Comparison of ENCODE assay signal across 8 cellular contexts in genomic region chr6:11372186-11372798, GRCh38.
DNase-seq lines count a peak whose midpoint lies in the region; ATAC-seq, FAIRE-seq and TF ChIP-seq lines count a peak whose summit lies in the region.
"Not testable (repeated sequence)": the region's sequence is repeated elsewhere in the genome, so short reads cannot be mapped to it uniquely, and the experiment has no call there.

No MANE protein-coding gene starts in this region.

- POLR2A ChIA-PET in HepG2 (lab: Yijun Ruan, JAX), result not testable (repeated sequence)

- not testable (repeated sequence) for H3K9me3 ChIP-seq in HepG2 (ENCODE audit: low read length); neutrophil

- not testable (repeated sequence) for FAIRE-seq in HepG2 (lab: Jason Lieb, UNC)

- peaks cover 64% of the 10 kb centered on the region for H3K4me1 ChIP-seq in HepG2 (ENCODE audit: insufficient read depth, low read length)
- H3K4me1 ChIP-seq in neutrophil (ENCODE audit: control insufficient read depth in 1 of 2, insufficient read depth in 1 of 2, low read depth in 1 of 2, low read length in 1 of 2), result peaks cover 64 to 92% of the 10 kb centered on the region in 2 experiments

- not testable (repeated sequence) for H3K27me3 ChIP-seq in HepG2 (ENCODE audit: control insufficient read depth in 1 of 2, insufficient read depth in 2 of 2, low read length in 2 of 2); neutrophil

- not testable (repeated sequence) for H4K20me1 ChIP-seq in HepG2 (ENCODE audit: insufficient read depth, low read length)

- H3K9ac ChIP-seq in HepG2 (ENCODE audit: insufficient read depth, low read depth, low read length), result not testable (repeated sequence)

- not testable (repeated sequence) for ATAC-seq in SK-N-SH treated with all-trans-retinoic acid at 6 μM for 48 hours, HepG2

- not testable (repeated sequence) for H3K4me3 ChIP-seq in HepG2 (replicated peaks in 1 of 3; ENCODE audit: insufficient read depth in 1 of 3, low read depth in 2 of 3, low read length in 3 of 3)
- peak overlapping the region in 1 of 2 experiments; percentile 48 for H3K4me3 ChIP-seq in neutrophil (ENCODE audit: low read depth in 1 of 2, low read length in 1 of 2)

- TF ChIP-seq CTCF in CD14-positive monocyte (IDR thresholded peaks at IDR 0.05); HepG2 (CRISPR knock-in tag; IDR thresholded peaks at IDR 0.05); neutrophil (IDR thresholded peaks at IDR 0.05): not testable (repeated sequence)

- H3K79me2 ChIP-seq in HepG2 (ENCODE audit: insufficient read depth, low read length), result not testable (repeated sequence)

- not testable (repeated sequence) for TF ChIP-seq RAD21 in HepG2 (CRISPR knock-in tag; IDR thresholded peaks at IDR 0.05)

- in situ Hi-C loops in KBM-7 (cut with MboI; ENCODE audit: low pct_unique_long_range_greater_than_20kb, low sequenced_read_pairs); HepG2 (cut with HindIII; ENCODE audit: extremely low pct_ligation_motif_present, low pct_unique_long_range_greater_than_20kb): not testable (repeated sequence)

- not testable (repeated sequence) for DNase-seq in CD14-positive monocyte (ENCODE audit: low spot score); activated CD4-positive, alpha-beta T cell treated with anti-CD3 and anti-CD28 coated beads, Interleukin-2, amount 10 ng/mL, durations not matched to agents 24 days and 14 days; HepG2 (ENCODE audit: low spot score)
- peak; percentile 41 for DNase-seq in KBM-7
- DNase-seq in NCI-H526 (lab: John Stamatoyannopoulos, UW), result peak; percentile 61 to 65

- H3K36me3 ChIP-seq in HepG2 (replicated peaks in 1 of 2; ENCODE audit: control insufficient read depth in 1 of 2, insufficient read depth in 2 of 2, low read length in 2 of 2), result not testable (repeated sequence)
- H3K36me3 ChIP-seq in neutrophil, result peaks cover 23% of the 10 kb centered on the region

- not testable (repeated sequence) for H3K27me3 Mint-ChIP-seq in CD14-positive monocyte (ENCODE audit: low read depth in 3 of 3); activated CD4-positive, alpha-beta T cell treated with anti-CD3 and anti-CD28 coated beads, Interleukin-2, amount 10 ng/mL, durations not matched to agents 24 days and 14 days; activated naive CD8-positive, alpha-beta T cell

- H3K9me3 Mint-ChIP-seq in CD14-positive monocyte; activated CD4-positive, alpha-beta T cell treated with anti-CD3 and anti-CD28 coated beads, Interleukin-2, amount 10 ng/mL, durations not matched to agents 24 days and 14 days; activated naive CD8-positive, alpha-beta T cell (ENCODE audit: low read depth): not testable (repeated sequence)

- CTCF ChIA-PET in HepG2 (lab: Yijun Ruan, JAX; ENCODE audit: low intra/inter-chr PET ratio, low total read pairs), result not testable (repeated sequence)

- H3K27ac ChIP-seq in HepG2 (ENCODE audit: extremely low read length, insufficient read depth, low read length), result not testable (repeated sequence)
- H3K27ac ChIP-seq in neutrophil, result peak overlapping the region; percentile 93

- not testable (repeated sequence) for TF ChIP-seq POLR2A in HepG2 (IDR thresholded peaks at IDR 0.05; ENCODE audit: insufficient read depth in 1 of 2, low read depth in 2 of 2, low read length in 2 of 2)

- not testable (repeated sequence) for TF ChIP-seq EP300 in HepG2 (IDR thresholded peaks at IDR 0.05; ENCODE audit: low read depth in 2 of 2, low read length in 2 of 2); HepG2 (CRISPR knock-in tag; IDR thresholded peaks at IDR 0.05; ENCODE audit: borderline replicate concordance)

- not testable (repeated sequence) for BruUV-seq in HepG2 (replicated peaks; lab: Mats Ljungman, UMichigan)

- intact Hi-C loops in CD14-positive monocyte (cut with micrococcal nuclease); activated CD4-positive, alpha-beta T cell treated with anti-CD3 and anti-CD28 coated beads, Interleukin-2, amount 10 ng/mL, durations not matched to agents 24 days and 14 days (cut with micrococcal nuclease); HepG2 (cut with micrococcal nuclease; ENCODE audit: unreplicated experiment): not testable (repeated sequence)

- peak overlapping the region; percentile 77 to 97 (median 95) for H3K27ac Mint-ChIP-seq in CD14-positive monocyte
- peak overlapping the region; percentile 55 for H3K27ac Mint-ChIP-seq in activated CD4-positive, alpha-beta T cell treated with anti-CD3 and anti-CD28 coated beads, Interleukin-2, amount 10 ng/mL, durations not matched to agents 24 days and 14 days
- H3K27ac Mint-ChIP-seq in activated naive CD8-positive, alpha-beta T cell, result peak overlapping the region; percentile 71

- H3K4me3 Mint-ChIP-seq in CD14-positive monocyte, result peak overlapping the region in 1 of 2 donors; percentile 69
- H3K4me3 Mint-ChIP-seq in activated CD4-positive, alpha-beta T cell treated with anti-CD3 and anti-CD28 coated beads, Interleukin-2, amount 10 ng/mL, durations not matched to agents 24 days and 14 days; activated naive CD8-positive, alpha-beta T cell: not testable (repeated sequence)

- H3K4me1 Mint-ChIP-seq in CD14-positive monocyte, result peaks cover 81% of the 10 kb centered on the region
- H3K4me1 Mint-ChIP-seq in activated CD4-positive, alpha-beta T cell treated with anti-CD3 and anti-CD28 coated beads, Interleukin-2, amount 10 ng/mL, durations not matched to agents 24 days and 14 days, result peaks cover 62% of the 10 kb centered on the region
- H3K4me1 Mint-ChIP-seq in activated naive CD8-positive, alpha-beta T cell (ENCODE audit: low read depth), result peaks cover 81% of the 10 kb centered on the region

- not testable (repeated sequence) for H2AFZ ChIP-seq in HepG2 (ENCODE audit: low read length)

- not testable (repeated sequence) for H3K4me2 ChIP-seq in HepG2 (ENCODE audit: low read depth, low read length)

- H3K36me3 Mint-ChIP-seq in CD14-positive monocyte, result peaks cover 43 to 48% of the 10 kb centered on the region in 2 donors
- H3K36me3 Mint-ChIP-seq in activated CD4-positive, alpha-beta T cell treated with anti-CD3 and anti-CD28 coated beads, Interleukin-2, amount 10 ng/mL, durations not matched to agents 24 days and 14 days (ENCODE audit: low read depth), result peaks cover 52% of the 10 kb centered on the region
- peaks cover 45% of the 10 kb centered on the region for H3K36me3 Mint-ChIP-seq in activated naive CD8-positive, alpha-beta T cell

TF ChIP-seq in SK-N-SH treated with all-trans-retinoic acid at 6 μM for 48 hours, 23 proteins besides CTCF, POLR2A, EP300 and RAD21:
- TF ChIP-seq ZNF8 (CRISPR knock-in tag; IDR thresholded peaks at IDR 0.05), result peak; percentile 80

TF ChIP-seq in HepG2, 621 proteins besides CTCF, POLR2A, EP300 and RAD21:
- 0 out of 2 replicates have a peak, but pooled peaks have one; percentile 12 for TF ChIP-seq ELF4 (CRISPR knock-in tag; IDR thresholded peaks at IDR 0.05; ENCODE audit: borderline replicate concordance)
TF ChIP-seq in HepG2: peak in this region for 1; not testable (repeated sequence) for 620.
